8 cellular contexts compared by ENCODE assay signal in genomic region chr1:115098979-115099692, GRCh38. TPM values are rescaled to one million over a fixed set of nuclear protein-coding genes. Genes with fewer than 3 reads are reported as not detected.
A peak's percentile ranks its signal among the peaks of the same experiment; 100 is the strongest.
DNase-seq lines count a peak whose midpoint lies in the region; ATAC-seq and TF ChIP-seq lines count a peak whose summit lies in the region.

No MANE protein-coding gene starts in this region.

- peak; percentile 89 for ATAC-seq in GM19023 (IDR thresholded peaks at IDR 0.05; ENCODE audit: unreplicated experiment)
- ATAC-seq in HG03139 (IDR thresholded peaks at IDR 0.05; ENCODE audit: unreplicated experiment): peak; percentile 94
- ATAC-seq in Right ventricle myocardium inferior: peak; percentile 70

- peak overlapping the region; percentile 98 for H3K27ac ChIP-seq in OCI-LY1 (ENCODE audit: low read depth, low read length, poor library complexity, severe bottlenecking)
- no peak overlapping the region for H3K27ac ChIP-seq in smooth muscle cell (ENCODE audit: low read depth)

- no peaks in the 10 kb centered on the region for H4K20me1 ChIP-seq in OCI-LY1 (ENCODE audit: insufficient read depth, low read length)
- H4K20me1 ChIP-seq in smooth muscle cell (ENCODE audit: low read depth): no peaks in the 10 kb centered on the region

- H3K4me3 ChIP-seq in OCI-LY1 (ENCODE audit: low read depth, low read length, poor library complexity, severe bottlenecking) (peak overlapping the region; percentile 59), smooth muscle cell (peak overlapping the region; percentile 9)

- 67% methylated on average over 13 of the region's 13 CpGs for WGBS in smooth muscle cell (ENCODE audit: low lambda C conversion rate)

- H3K9ac ChIP-seq in OCI-LY1 (ENCODE audit: low read length): peak overlapping the region; percentile 68
- no peak overlapping the region for H3K9ac ChIP-seq in smooth muscle cell (ENCODE audit: low read depth)

- H3K36me3 ChIP-seq in OCI-LY1 (ENCODE audit: insufficient read depth, low read length) (no peaks in the 10 kb centered on the region), smooth muscle cell (ENCODE audit: low read depth) (no peaks in the 10 kb centered on the region)

- H3F3A ChIP-seq in OCI-LY1 (ENCODE audit: insufficient read depth, low read length) (no peaks in the 10 kb centered on the region; the same call in 1 of the 2 replicates), smooth muscle cell (ENCODE audit: low read depth) (no peaks in the 10 kb centered on the region)

- H3K9me3 ChIP-seq in OCI-LY1 (ENCODE audit: low read length) (no peaks in the 10 kb centered on the region), smooth muscle cell (replicated peaks; ENCODE audit: low read depth) (no peaks in the 10 kb centered on the region)

- no peaks in the 10 kb centered on the region for H3K27me3 ChIP-seq in OCI-LY1 (ENCODE audit: insufficient read depth, low read length)
- no peaks in the 10 kb centered on the region for H3K27me3 ChIP-seq in smooth muscle cell (ENCODE audit: low read depth)

- H3K79me2 ChIP-seq in OCI-LY1 (ENCODE audit: insufficient read depth, low read length) (no peaks in the 10 kb centered on the region), smooth muscle cell (ENCODE audit: low read depth) (no peaks in the 10 kb centered on the region)

- H3K4me1 ChIP-seq in OCI-LY1 (ENCODE audit: insufficient read depth, low read length, severe bottlenecking) (peaks cover 52% of the 10 kb centered on the region), smooth muscle cell (ENCODE audit: low read depth) (no peaks in the 10 kb centered on the region)

- DNase-seq in A172 (ENCODE audit: low spot score): peak; percentile 53
- DNase-seq in activated T-helper 1 cell treated with Interleukin-2 at 50 U/mL for 16 hours (ENCODE audit: low read depth): peak; percentile 49
- DNase-seq in Right ventricle myocardium inferior (ENCODE audit: missing footprints): no peak
- DNase-seq in smooth muscle cell (lab: John Stamatoyannopoulos, UW; ENCODE audit: unreplicated experiment): no peak
- no peak for DNase-seq in RKO (ENCODE audit: low spot score)

- no peaks in the 10 kb centered on the region for H3K9me2 ChIP-seq in OCI-LY1 (ENCODE audit: low read depth, low read length)

- TF ChIP-seq CTCF in OCI-LY1 (IDR thresholded peaks at IDR 0.05; ENCODE audit: low read length) (no peak), smooth muscle cell (IDR thresholded peaks at IDR 0.05; ENCODE audit: borderline replicate concordance, insufficient read depth, poor library complexity, severe bottlenecking) (no peak)

- intact Hi-C loops in Right ventricle myocardium inferior (cut with DNase I): no loop called here

- H2AFZ ChIP-seq in OCI-LY1 (ENCODE audit: low read length) (no peak overlapping the region), smooth muscle cell (ENCODE audit: low read depth) (peak overlapping the region; percentile 38)

- peak overlapping the region; percentile 71 for H3K4me2 ChIP-seq in OCI-LY1 (ENCODE audit: low read length)
- no peak overlapping the region for H3K4me2 ChIP-seq in smooth muscle cell

RNA-seq across cellular contexts. Expression of gene TSPAN2, which starts 9.8 kb away (rescaled TPM):
- 2.0 and 3.2 TPM in 2 replicates for total RNA-seq in A172 (2014; rRNA removed; shearing (Covaris generic))
- 10.3 TPM for total RNA-seq in Right ventricle myocardium inferior
- total RNA-seq in smooth muscle cell: 10.9 and 17.4 TPM in 2 replicates
- polyA plus RNA-seq in smooth muscle cell: 13.8 and 26.9 TPM in 2 replicates

Comparison
In these comparisons a context has a peak if more than half of its experiments do, and no peak if none do; other contexts are left out.
1. DNase-seq: peak in A172 (single experiment) and activated T-helper 1 cell treated with Interleukin-2 at 50 U/mL for 16 hours (single experiment); none in Right ventricle myocardium inferior (single experiment), smooth muscle cell (single experiment) and RKO (single experiment).
2. Peak in every context shown above with its lines, with median percentiles within 50 percentile points of each other: ATAC-seq.